In the genomic region with DNA sequence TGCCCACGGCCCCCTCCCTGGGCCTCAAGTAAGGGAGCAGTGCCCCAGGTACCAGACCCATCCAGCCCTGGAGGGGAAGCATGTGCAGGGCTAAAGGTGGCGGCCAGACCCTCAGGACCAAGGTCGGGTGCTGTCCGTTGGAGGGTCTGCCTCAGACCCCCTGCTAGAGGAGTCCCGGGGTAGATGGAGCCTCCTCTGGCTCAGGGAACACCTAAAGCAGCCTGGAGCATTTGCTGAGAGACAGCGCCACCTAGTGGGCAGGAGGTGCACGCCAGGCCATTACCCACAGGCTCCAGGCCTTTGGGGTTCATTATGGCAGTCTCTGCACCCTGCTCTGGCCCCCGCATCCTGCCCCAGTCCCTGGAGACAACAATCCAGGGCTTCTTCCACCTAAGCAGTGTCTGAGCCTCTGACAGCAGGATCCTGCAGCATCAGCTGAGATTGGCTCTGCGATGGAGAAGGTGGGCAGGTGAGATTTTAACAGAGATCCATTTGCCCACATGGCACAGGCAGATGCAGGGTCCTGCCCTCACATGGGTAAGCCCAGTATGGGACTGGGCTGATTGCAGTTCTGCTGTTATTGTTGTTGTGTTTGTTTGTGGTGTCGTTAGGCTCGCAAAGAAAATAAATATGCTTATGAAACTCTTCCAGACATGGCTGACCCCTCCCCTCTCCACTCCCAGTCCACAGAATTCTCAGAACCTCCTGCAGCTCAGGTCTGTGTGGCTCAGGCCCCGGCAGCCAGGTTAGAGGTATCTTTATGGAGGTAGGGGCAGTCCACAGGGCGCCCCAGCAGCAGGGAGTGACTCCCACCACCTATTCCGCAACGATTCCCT, we compare ENCODE assay signal across 8 cellular contexts. TPM values are rescaled to one million over a fixed set of nuclear protein-coding genes. Genes with fewer than 3 reads are reported as not detected.
A peak's percentile ranks its signal among the peaks of the same experiment; 100 is the strongest.
DNase-seq lines count a peak whose midpoint lies in the region; ATAC-seq and TF ChIP-seq lines count a peak whose summit lies in the region.

No MANE protein-coding gene starts in this region.

- peak; percentile 97 for TF ChIP-seq RAD21 in SK-N-SH (IDR thresholded peaks at IDR 0.05; ENCODE audit: low read length)

- no peak overlapping the region for H3K27ac ChIP-seq in AG04450 (ENCODE audit: low read depth, low read length)
- H3K27ac ChIP-seq in SK-N-SH (ENCODE audit: low read depth in 2 of 2, low read length in 1 of 2): no peak overlapping the region
- no peak overlapping the region for H3K27ac ChIP-seq in uterus

- DNase-seq in AG04450 (ENCODE audit: low read depth, low spot score) (peak; percentile 21), LoVo (ENCODE audit: low spot score) (peak; percentile 75), SK-N-SH (peak; percentile 91), head of caudate nucleus (peak; percentile 51 to 95 (median 87)), posterior vena cava (ENCODE audit: low spot score) (peak; percentile 95), uterus (peak; percentile 84 to 85)
- DNase-seq in activated naive CD4-positive, alpha-beta T cell treated with anti-CD3 and anti-CD28 coated beads for 36 hours: peak; percentile 95

- H3K27ac Mint-ChIP-seq in activated naive CD4-positive, alpha-beta T cell treated with anti-CD3 and anti-CD28 coated beads for 36 hours: no peak overlapping the region

- no peaks in the 10 kb centered on the region for H3K79me2 ChIP-seq in SK-N-SH (ENCODE audit: insufficient read depth)

- peak; percentile 53 for ATAC-seq in GM18511 (IDR thresholded peaks at IDR 0.05; ENCODE audit: unreplicated experiment)

- 44% methylated on average over 9 of the region's 15 CpGs for WGBS in SK-N-SH (ENCODE audit: low lambda C conversion rate)

- no peaks in the 10 kb centered on the region for H3K9me2 ChIP-seq in SK-N-SH

- H3K27me3 ChIP-seq in AG04450 (ENCODE audit: control insufficient read depth, insufficient read depth, low read length) (no peaks in the 10 kb centered on the region), SK-N-SH (ENCODE audit: insufficient read depth) (no peaks in the 10 kb centered on the region), uterus (no peaks in the 10 kb centered on the region)

- H3K9me3 Mint-ChIP-seq in activated naive CD4-positive, alpha-beta T cell treated with anti-CD3 and anti-CD28 coated beads for 36 hours: no peaks in the 10 kb centered on the region

- peaks cover 10 to 11% of the 10 kb centered on the region in 2 experiments for H3K36me3 ChIP-seq in SK-N-SH (replicated peaks in 1 of 2; ENCODE audit: control insufficient read depth in 1 of 2, insufficient read depth in 2 of 2, low read length in 1 of 2)
- no peaks in the 10 kb centered on the region for H3K36me3 ChIP-seq in uterus

- H3K4me3 ChIP-seq in AG04450 (ENCODE audit: low read depth, low read length) (no peak overlapping the region), SK-N-SH (ENCODE audit: low read depth in 2 of 2, low read length in 1 of 2) (no peak overlapping the region), uterus (no peak overlapping the region)

- H3K36me3 Mint-ChIP-seq in activated naive CD4-positive, alpha-beta T cell treated with anti-CD3 and anti-CD28 coated beads for 36 hours (ENCODE audit: low read depth): no peaks in the 10 kb centered on the region

- H3K9ac ChIP-seq in SK-N-SH: no peak overlapping the region

- H3K9me3 ChIP-seq in AG04450 (ENCODE audit: control insufficient read depth, insufficient read depth, low read length) (no peaks in the 10 kb centered on the region; the same call in 1 of the 2 replicates), SK-N-SH (no peaks in the 10 kb centered on the region), uterus (no peaks in the 10 kb centered on the region)

- H3F3A ChIP-seq in SK-N-SH (replicated peaks; ENCODE audit: insufficient read depth): no peaks in the 10 kb centered on the region

- no peaks in the 10 kb centered on the region for H3K27me3 Mint-ChIP-seq in activated naive CD4-positive, alpha-beta T cell treated with anti-CD3 and anti-CD28 coated beads for 36 hours (ENCODE audit: low read depth)

- TF ChIP-seq POLR2A in uterus (IDR thresholded peaks at IDR 0.05): peak in 1 of 2 donors; percentile 14

- POLR2A ChIA-PET in AG04450 (lab: Yijun Ruan, JAX): no interaction called here
- POLR2A ChIA-PET in SK-N-SH (lab: Yijun Ruan, JAX): no interaction called here

- no peak for TF ChIP-seq EP300 in SK-N-SH (IDR thresholded peaks at IDR 0.05; ENCODE audit: borderline replicate concordance in 1 of 2, low read depth in 1 of 2, low read length in 1 of 2)

- intact Hi-C loops in activated naive CD4-positive, alpha-beta T cell treated with anti-CD3 and anti-CD28 coated beads for 36 hours (cut with micrococcal nuclease): loop anchor here (1.0 to 5.0 kb wide), 6 partner anchors 40 to 370 kb away; partner anchors contain the start of gene TMEM201
- intact Hi-C loops in head of caudate nucleus (cut with DNase I) (loop anchor here (5.0 to 10.0 kb wide), 3 partner anchors 83 to 243 kb away; no protein-coding TSS in a partner anchor), posterior vena cava (cut with DNase I) (loop anchor here (2.0 to 10.0 kb wide), 4 partner anchors 80 to 239 kb away; no protein-coding TSS in a partner anchor), uterus (cut with DNase I; ENCODE audit: low total_unique reads) (loop anchor here (5.0 to 10.0 kb wide), 3 partner anchors 85 to 243 kb away; no protein-coding TSS in a partner anchor)

- no peak overlapping the region for H3K4me3 Mint-ChIP-seq in activated naive CD4-positive, alpha-beta T cell treated with anti-CD3 and anti-CD28 coated beads for 36 hours

- TF ChIP-seq CTCF in AG04450 (IDR thresholded peaks at IDR 0.05; ENCODE audit: low read depth, low read length): peak; percentile 95
- peak; percentile 94 for TF ChIP-seq CTCF in SK-N-SH (IDR thresholded peaks at IDR 0.05)
- peak; percentile 95 to 98 (median 96) for TF ChIP-seq CTCF in uterus (IDR thresholded peaks at IDR 0.05)

- H3K4me1 Mint-ChIP-seq in activated naive CD4-positive, alpha-beta T cell treated with anti-CD3 and anti-CD28 coated beads for 36 hours (ENCODE audit: low read depth): no peaks in the 10 kb centered on the region

- no peak overlapping the region for H2AFZ ChIP-seq in SK-N-SH (ENCODE audit: low read depth)

- H3K4me2 ChIP-seq in SK-N-SH: no peak overlapping the region

- CTCF ChIA-PET in AG04450 (lab: Charles Lee) (interaction anchor here (0.6 to 2.6 kb wide), 14 partner anchors 8 to 286 kb away, joined by 3 to 29 read pairs (median 6); no protein-coding TSS in a partner anchor), SK-N-SH (lab: Yijun Ruan, JAX) (interaction anchor here (0.7 to 11.2 kb wide), 28 partner anchors 8 to 285 kb away, joined by 3 to 175 read pairs (median 4); partner anchors contain the start of genes LZIC and NMNAT1)
- CTCF ChIA-PET in activated naive CD4-positive, alpha-beta T cell treated with anti-CD3 and anti-CD28 coated beads for 36 hours (lab: Charles Lee): interaction anchor here (0.7 to 9.6 kb wide), 18 partner anchors 9 to 477 kb away, joined by 3 to 178 read pairs (median 4); no protein-coding TSS in a partner anchor

- H3K4me1 ChIP-seq in SK-N-SH (ENCODE audit: control insufficient read depth in 1 of 2, insufficient read depth in 2 of 2, low read depth in 1 of 2, low read length in 1 of 2) (peaks cover 0 to 4% of the 10 kb centered on the region in 2 experiments; a peak in 1 of 4 replicates), uterus (peaks cover 0 to 3% of the 10 kb centered on the region in 2 donors)

- H4K20me1 ChIP-seq in SK-N-SH (ENCODE audit: insufficient read depth): no peaks in the 10 kb centered on the region

TF ChIP-seq in SK-N-SH, 30 proteins besides CTCF, POLR2A, EP300 and RAD21:
- peak; percentile 90 for TF ChIP-seq SMC3 (IDR thresholded peaks at IDR 0.05; ENCODE audit: low read depth, low read length)
- no peak for TF ChIP-seq RFX5 (IDR thresholded peaks at IDR 0.05; ENCODE audit: low read length)

RNA-seq across cellular contexts. Expression of gene CTNNBIP1, which starts 42.4 kb away (rescaled TPM):
- 28.3 and 33.6 TPM in 2 replicates for polyA plus RNA-seq in AG04450 (2011; rRNA removed)
- 31.2 and 32.1 TPM in 2 replicates for polyA minus RNA-seq in AG04450 (2011; rRNA and poly(A)+ RNA removed)
- polyA plus RNA-seq in SK-N-SH (2012; rRNA removed): 40.2 and 57.6 TPM in 2 replicates
- polyA plus RNA-seq in SK-N-SH (2012; cell fraction: cytosol; rRNA removed): 29.3 and 41.4 TPM in 2 replicates
- 15.9 and 25.4 TPM in 2 replicates for polyA plus RNA-seq in SK-N-SH (2012; cell fraction: nucleus; rRNA removed)
- 10 to 100 TPM in 1 of 2 experiments, 1 to 10 TPM in 1; 9.5 to 10.3 TPM for total RNA-seq in activated naive CD4-positive, alpha-beta T cell treated with anti-CD3 and anti-CD28 coated beads for 36 hours
- total RNA-seq in posterior vena cava: 10 to 100 TPM; 13.9 to 18.3 TPM
- total RNA-seq in uterus: 10 to 100 TPM in 2 of 4 donors, 1 to 10 TPM in 2; 4.7 to 26.6 (median 13.6) TPM

RNA-seq across cellular contexts. Expression of gene CLSTN1, which starts 43.9 kb away (rescaled TPM):
- polyA plus RNA-seq in AG04450 (2011; rRNA removed) (35.2 and 57.8 TPM in 2 replicates), SK-N-SH (2012; rRNA removed) (23.1 and 59.6 TPM in 2 replicates)
- 55.7 and 68.7 TPM in 2 replicates for polyA minus RNA-seq in AG04450 (2011; rRNA and poly(A)+ RNA removed)
- 41.2 and 50.0 TPM in 2 replicates for polyA plus RNA-seq in SK-N-SH (2012; cell fraction: cytosol; rRNA removed)
- polyA plus RNA-seq in SK-N-SH (2012; cell fraction: nucleus; rRNA removed): 82.8 and 84.4 TPM in 2 replicates
- total RNA-seq in activated naive CD4-positive, alpha-beta T cell treated with anti-CD3 and anti-CD28 coated beads for 36 hours: 10 to 100 TPM; 24.0 to 24.9 TPM
- total RNA-seq in posterior vena cava (10 to 100 TPM; 59.8 to 77.9 TPM), uterus (100 to 1,000 TPM in 2 of 4 donors, 10 to 100 TPM in 2; 46.8 to 184 (median 94.0) TPM)

Comparison
In these comparisons a context has a peak if more than half of its experiments do, and no peak if none do; other contexts are left out.
1. DNase-seq: peak in every context shown above with its lines; median percentile 95 in activated naive CD4-positive, alpha-beta T cell treated with anti-CD3 and anti-CD28 coated beads for 36 hours; 95 in posterior vena cava; 91 in SK-N-SH; 87 in head of caudate nucleus; 84 in uterus; 75 in LoVo; 21 in AG04450.